Comparison of ENCODE assay signal across 15 cellular contexts in genomic region chr1:19480282-19480681, GRCh38. TPM values are rescaled to one million over a fixed set of nuclear protein-coding genes. Genes with fewer than 3 reads are reported as not detected.
DNase-seq lines count a peak whose midpoint lies in the region; ATAC-seq and TF ChIP-seq lines count a peak whose summit lies in the region.
"Had no signal": no experiment of that assay in that cellular context is flagged by ENCODE, and none has a peak within 500 bp of the region (broad histone marks: within the 10 kb centered on the region; RNA-seq: fewer than 3 reads in every experiment).

No MANE protein-coding gene starts in this region.

- peak overlapping the region; percentile 7 for H3K4me3 Mint-ChIP-seq in T-helper 2 cell treated with Interferon-gamma antibody and Interleukin-4, amounts not matched to agents 5 μg/mL and 100 μg/mL, for 36 hours

- peak overlapping the region in 3 of 4 donors; percentile 99 to 100 (median 99) for H3K27ac ChIP-seq in gastroesophageal sphincter
- no peak overlapping the region for H3K27ac ChIP-seq in skeletal muscle tissue (ENCODE audit: low read depth, low read length)

- H3K4me1 ChIP-seq in gastroesophageal sphincter = peaks cover 13 to 93% (median 90%) of the 10 kb centered on the region in 3 donors
- peaks cover 88 to 96% (median 93%) of the 10 kb centered on the region in 3 donors for H3K4me1 ChIP-seq in skeletal muscle tissue (ENCODE audit: control insufficient read depth in 3 of 3, insufficient read depth in 3 of 3, low read length in 3 of 3)

- H3K9ac ChIP-seq in skeletal muscle tissue (ENCODE audit: low read depth in 1 of 3, low read length in 3 of 3) = peak overlapping the region; percentile 7 to 73 (median 35)

- TF ChIP-seq CTCF in gastroesophageal sphincter (IDR thresholded peaks at IDR 0.05) = no peak

- H3K27ac Mint-ChIP-seq in T-helper 2 cell treated with Interferon-gamma antibody and Interleukin-4, amounts not matched to agents 5 μg/mL and 100 μg/mL, for 36 hours = peak overlapping the region; percentile 26

- no peaks in the 10 kb centered on the region for H3K36me3 ChIP-seq in gastroesophageal sphincter
- H3K36me3 ChIP-seq in skeletal muscle tissue (ENCODE audit: control insufficient read depth in 3 of 3, insufficient read depth in 3 of 3, low read length in 3 of 3) = peaks cover 0 to 14% (median 2%) of the 10 kb centered on the region in 3 donors

- no peak for ATAC-seq in gastroesophageal sphincter
- ATAC-seq in HG02840 (IDR thresholded peaks at IDR 0.05; ENCODE audit: low FRiP score, unreplicated experiment) = no peak
- no peak for ATAC-seq in HG03025 (IDR thresholded peaks at IDR 0.05; ENCODE audit: low FRiP score, unreplicated experiment)
- ATAC-seq: left cardiac atrium had no signal

- 27% methylated on average over 2 of the region's 6 CpGs; no CpG with 5 or more reads in 1 of the 2 donors for WGBS in gastroesophageal sphincter (ENCODE audit: low coverage in 1 of 2), 2 donors

- H3K4me3 ChIP-seq in gastroesophageal sphincter (peak overlapping the region in 1 of 2 donors; percentile 17), skeletal muscle tissue (ENCODE audit: low read length in 3 of 3) (peak overlapping the region; percentile 13 to 25 (median 17))
- H3K4me3 ChIP-seq: heart right ventricle, skin epidermis had no signal

- no peaks in the 10 kb centered on the region for H3K9me3 ChIP-seq in gastroesophageal sphincter
- no peaks in the 10 kb centered on the region for H3K9me3 ChIP-seq in skeletal muscle tissue (ENCODE audit: control insufficient read depth in 3 of 3, low read length in 3 of 3)
- H3K9me3 ChIP-seq: heart right ventricle had no signal

- peaks cover 53% of the 10 kb centered on the region for H3K36me3 Mint-ChIP-seq in T-helper 2 cell treated with Interferon-gamma antibody and Interleukin-4, amounts not matched to agents 5 μg/mL and 100 μg/mL, for 36 hours (ENCODE audit: low read depth)
- H3K36me3 Mint-ChIP-seq: naive B cell had no signal

- H3K4me1 Mint-ChIP-seq in T-helper 2 cell treated with Interferon-gamma antibody and Interleukin-4, amounts not matched to agents 5 μg/mL and 100 μg/mL, for 36 hours (ENCODE audit: low read depth) = peaks cover 80% of the 10 kb centered on the region

- no peak for DNase-seq in T-helper 2 cell treated with Interferon-gamma antibody and Interleukin-4, amounts not matched to agents 5 μg/mL and 100 μg/mL, for 36 hours (ENCODE audit: low spot score)
- DNase-seq in T-helper 2 cell (no peak), NCI-H510A treated with DMSO at 0.1 percent for 48 hours (lab: John Stamatoyannopoulos, UW) (peak; percentile 71)
- DNase-seq in stimulated activated CD4-positive, alpha-beta T cell treated with anti-CD3 and anti-CD28 coated beads, Interleukin-12 subunit alpha, Interleukin-12 subunit beta, amount 100 ng/mL, for 4 hours = no peak
- DNase-seq: activated CD8-positive, alpha-beta memory T cell treated with anti-CD3 and anti-CD28 coated beads for 24 hours; cerebellar nuclear complex; heart right ventricle; left cardiac atrium; naive B cell; NCI-H1417 treated with DMSO at 0.1 percent for 48 hours had no signal

- H3K27me3 ChIP-seq in gastroesophageal sphincter (no peaks in the 10 kb centered on the region), skeletal muscle tissue (ENCODE audit: control insufficient read depth in 3 of 3, insufficient read depth in 3 of 3, low read length in 3 of 3) (no peaks in the 10 kb centered on the region)
- H3K27me3 ChIP-seq: heart right ventricle had no signal

- TF ChIP-seq EP300 in gastroesophageal sphincter (IDR thresholded peaks at IDR 0.05) = no peak

- H3K9me3 Mint-ChIP-seq in T-helper 2 cell treated with Interferon-gamma antibody and Interleukin-4, amounts not matched to agents 5 μg/mL and 100 μg/mL, for 36 hours = no peaks in the 10 kb centered on the region
- H3K9me3 Mint-ChIP-seq: naive B cell had no signal

- TF ChIP-seq POLR2A in gastroesophageal sphincter (IDR thresholded peaks at IDR 0.05) = no peak

- H3K27me3 Mint-ChIP-seq in T-helper 2 cell treated with Interferon-gamma antibody and Interleukin-4, amounts not matched to agents 5 μg/mL and 100 μg/mL, for 36 hours (ENCODE audit: low read depth) = no peaks in the 10 kb centered on the region
- H3K27me3 Mint-ChIP-seq: naive B cell had no signal

RNA-seq across cellular contexts. Expression of gene CAPZB, which starts 5.1 kb away (rescaled TPM):
- total RNA-seq in gastroesophageal sphincter (100 to 1,000 TPM; 160 to 288 (median 184) TPM), skeletal muscle tissue (67.3 TPM)
